In genomic region chr16:77677129-77677528, GRCh38 we compare ENCODE assay signal across 16 cellular contexts. TPM values are rescaled to one million over a fixed set of nuclear protein-coding genes. Genes with fewer than 3 reads are reported as not detected.
DNase-seq lines count a peak whose midpoint lies in the region; ATAC-seq, FAIRE-seq and TF ChIP-seq lines count a peak whose summit lies in the region.
"Had no signal": no experiment of that assay in that cellular context is flagged by ENCODE, and none has a peak within 500 bp of the region (broad histone marks: within the 10 kb centered on the region; RNA-seq: fewer than 3 reads in every experiment).

No MANE protein-coding gene starts in this region.

- WGBS in prostate gland = 7% methylated on average over 4 of the region's 4 CpGs

- no peaks in the 10 kb centered on the region for H3F3A ChIP-seq in GM23338 (replicated peaks; ENCODE audit: low read depth)

- H3K9me2 ChIP-seq in GM23338 (ENCODE audit: insufficient read depth) = no peaks in the 10 kb centered on the region

- no peaks in the 10 kb centered on the region for H3K79me2 ChIP-seq in GM23338 (replicated peaks; ENCODE audit: insufficient read depth)

- H3K36me3 ChIP-seq in BLaER1 (no peaks in the 10 kb centered on the region; the same call in 1 of the 2 replicates), bronchial epithelial cell (ENCODE audit: control insufficient read depth, insufficient read depth, low read length) (no peaks in the 10 kb centered on the region), prostate gland (no peaks in the 10 kb centered on the region), GM23338 (ENCODE audit: insufficient read depth) (no peaks in the 10 kb centered on the region)
- H3K36me3 ChIP-seq: HAP-1 had no signal

- peaks cover 3% of the 10 kb centered on the region for H3K27me3 Mint-ChIP-seq in GM23338 (ENCODE audit: insufficient read depth, low read depth, poor library complexity)
- no peaks in the 10 kb centered on the region for H3K27me3 Mint-ChIP-seq in stimulated activated memory B cell treated with anti-CD40 and anti-IgM and Interleukin-4, amounts not matched to agents 10 μg/mL and 1 μg/mL and 100 μg/mL, for 72 hours

- peak; percentile 23 for FAIRE-seq in bronchial epithelial cell (lab: Jason Lieb, UNC)
- FAIRE-seq: GM18507 had no signal

- H3K4me1 ChIP-seq in BLaER1 = peaks cover 60% of the 10 kb centered on the region
- H3K4me1 ChIP-seq in prostate gland (replicated peaks) = peaks cover 7% of the 10 kb centered on the region
- peaks cover 6% of the 10 kb centered on the region for H3K4me1 ChIP-seq in GM23338 (ENCODE audit: insufficient read depth)
- H3K4me1 ChIP-seq: HAP-1 had no signal

- TF ChIP-seq CTCF in LNCaP clone FGC (IDR thresholded peaks at IDR 0.05; ENCODE audit: control insufficient read depth, extremely low read depth, insufficient read depth) = no peak
- TF ChIP-seq CTCF in bronchial epithelial cell (IDR thresholded peaks at IDR 0.05; ENCODE audit: insufficient read depth, low read length, severe bottlenecking) = no peak
- no peak for TF ChIP-seq CTCF in prostate gland (IDR thresholded peaks at IDR 0.05)
- TF ChIP-seq CTCF in GM23338 (conservative IDR thresholded peaks at IDR 0.05; ENCODE audit: low read depth in 2 of 2) = no peak

- no peaks in the 10 kb centered on the region for H3K9me3 Mint-ChIP-seq in GM23338
- no peaks in the 10 kb centered on the region for H3K9me3 Mint-ChIP-seq in stimulated activated memory B cell treated with anti-CD40 and anti-IgM and Interleukin-4, amounts not matched to agents 10 μg/mL and 1 μg/mL and 100 μg/mL, for 72 hours

- TF ChIP-seq POLR2A in prostate gland (IDR thresholded peaks at IDR 0.05) = no peak

- H2AFZ ChIP-seq in GM23338 = no peak overlapping the region

- no peak overlapping the region for H3K4me3 Mint-ChIP-seq in GM23338
- no peak overlapping the region for H3K4me3 Mint-ChIP-seq in stimulated activated memory B cell treated with anti-CD40 and anti-IgM and Interleukin-4, amounts not matched to agents 10 μg/mL and 1 μg/mL and 100 μg/mL, for 72 hours
- H3K4me3 Mint-ChIP-seq: CD14-positive monocyte had no signal

- no peaks in the 10 kb centered on the region for H4K20me1 ChIP-seq in BLaER1
- H4K20me1 ChIP-seq in GM23338 (replicated peaks; ENCODE audit: insufficient read depth) = no peaks in the 10 kb centered on the region

- ATAC-seq in GM23338 = no peak
- no peak for ATAC-seq in stimulated activated memory B cell treated with anti-CD40 and anti-IgM and Interleukin-4, amounts not matched to agents 10 μg/mL and 1 μg/mL and 100 μg/mL, for 72 hours
- ATAC-seq: Panc1 had no signal

- peaks cover 20% of the 10 kb centered on the region for H3K9me3 ChIP-seq in BLaER1
- no peaks in the 10 kb centered on the region for H3K9me3 ChIP-seq in prostate gland
- H3K9me3 ChIP-seq: Caco-2, HAP-1 had no signal

- H3K27ac ChIP-seq in BLaER1 (peak overlapping the region; percentile 51), prostate gland (peak overlapping the region in 1 of 2 donors; percentile 54), GM23338 (ENCODE audit: low read depth) (no peak overlapping the region)

- no peaks in the 10 kb centered on the region for H3K36me3 Mint-ChIP-seq in GM23338 (ENCODE audit: low read depth)
- H3K36me3 Mint-ChIP-seq in stimulated activated memory B cell treated with anti-CD40 and anti-IgM and Interleukin-4, amounts not matched to agents 10 μg/mL and 1 μg/mL and 100 μg/mL, for 72 hours = no peaks in the 10 kb centered on the region
- H3K36me3 Mint-ChIP-seq: CD14-positive monocyte had no signal

- H3K27me3 ChIP-seq in BLaER1 (no peaks in the 10 kb centered on the region), bronchial epithelial cell (ENCODE audit: control insufficient read depth, insufficient read depth, low read length) (no peaks in the 10 kb centered on the region), prostate gland (replicated peaks; ENCODE audit: insufficient read depth) (no peaks in the 10 kb centered on the region), GM23338 (ENCODE audit: insufficient read depth) (no peaks in the 10 kb centered on the region)

- intact Hi-C loops in prostate gland (cut with DNase I) = no loop called here

- H3K4me1 Mint-ChIP-seq in GM23338 = 0 out of 3 replicates have a peak, but pooled peaks cover 2% of the 10 kb centered on the region
- H3K4me1 Mint-ChIP-seq in stimulated activated memory B cell treated with anti-CD40 and anti-IgM and Interleukin-4, amounts not matched to agents 10 μg/mL and 1 μg/mL and 100 μg/mL, for 72 hours = no peaks in the 10 kb centered on the region

- DNase-seq in LNCaP clone FGC (ENCODE audit: low read depth) = peak; percentile 82
- DNase-seq in bronchial epithelial cell (ENCODE audit: low read depth) = peak; percentile 54
- DNase-seq in prostate gland (ENCODE audit: low spot score) = peak; percentile 83
- DNase-seq in GM23338 (ENCODE audit: low spot score) = no peak
- no peak for DNase-seq in stimulated activated CD8-positive, alpha-beta memory T cell treated with anti-CD3 and anti-CD28 coated beads, Interleukin-4, amount 100 ng/mL, for 48 hours
- DNase-seq: NCI-H1092 treated with DMSO at 0.1 percent for 48 hours, NCI-H1694 treated with DMSO at 0.1 percent for 48 hours, NCI-H446, SHP77 treated with DMSO at 0.1 percent for 48 hours had no signal

- peak overlapping the region; percentile 70; the same call in 1 of the 2 replicates for H3K4me2 ChIP-seq in BLaER1
- H3K4me2 ChIP-seq in GM23338 = no peak overlapping the region

- H3K9ac ChIP-seq in BLaER1 = no peak overlapping the region

- H3K4me3 ChIP-seq in BLaER1 = no peak overlapping the region
- H3K4me3 ChIP-seq in LNCaP clone FGC (ENCODE audit: low read depth, low read length) = no peak overlapping the region
- no peak overlapping the region for H3K4me3 ChIP-seq in bronchial epithelial cell (ENCODE audit: low read depth, low read length)
- H3K4me3 ChIP-seq in prostate gland = no peak overlapping the region
- H3K4me3 ChIP-seq in GM23338 = no peak overlapping the region
- H3K4me3 ChIP-seq: HAP-1 had no signal

- no peak overlapping the region for H3K27ac Mint-ChIP-seq in GM23338
- H3K27ac Mint-ChIP-seq in stimulated activated memory B cell treated with anti-CD40 and anti-IgM and Interleukin-4, amounts not matched to agents 10 μg/mL and 1 μg/mL and 100 μg/mL, for 72 hours = no peak overlapping the region

TF ChIP-seq in GM23338, 12 proteins besides CTCF, POLR2A, EP300 and RAD21 (continues in another document):
- TF ChIP-seq STAT1 (IDR thresholded peaks at IDR 0.05; ENCODE audit: unreplicated experiment) (no peak), NANOG (IDR thresholded peaks at IDR 0.05; ENCODE audit: borderline replicate concordance) (no peak), ZNF114 (CRISPR knock-in tag; IDR thresholded peaks at IDR 0.05) (no peak)

RNA-seq across cellular contexts. Expression of gene NUDT7, which starts 45.2 kb away (rescaled TPM):
- total RNA-seq in bronchial epithelial cell (1.8 and 5.9 TPM in 2 replicates), prostate gland (10 to 100 TPM; 18.7 to 20.0 TPM)
- 5.6 and 7.7 TPM in 2 replicates for total RNA-seq in GM23338 (2014; rRNA removed; shearing (Covaris generic))
- 10.9 and 14.3 TPM in 2 replicates for polyA plus RNA-seq in GM23338 (2016; fragmentation: Nextera tagmentation; extraction: Ambion mirVana)

Comparison
In these comparisons a context has a peak if more than half of its experiments do, and no peak if none do; other contexts are left out.
1. DNase-seq: peak in LNCaP clone FGC (single experiment), bronchial epithelial cell (single experiment) and prostate gland (single experiment); none in GM23338 (single experiment) and stimulated activated CD8-positive, alpha-beta memory T cell treated with anti-CD3 and anti-CD28 coated beads, Interleukin-4, amount 100 ng/mL, for 48 hours (single experiment).